ENCODE assay signal across 18 cellular contexts in genomic region chr19:45705115-45705514, GRCh38. TPM values are rescaled to one million over a fixed set of nuclear protein-coding genes. Genes with fewer than 3 reads are reported as not detected.
A peak's percentile ranks its signal among the peaks of the same experiment; 100 is the strongest.
DNase-seq lines count a peak whose midpoint lies in the region; ATAC-seq and TF ChIP-seq lines count a peak whose summit lies in the region.
"Had no signal": no experiment of that assay in that cellular context is flagged by ENCODE, and none has a peak within 500 bp of the region (broad histone marks: within the 10 kb centered on the region; RNA-seq: fewer than 3 reads in every experiment).

No MANE protein-coding gene starts in this region.

- H3K27me3 Mint-ChIP-seq in stimulated activated naive CD8-positive, alpha-beta T cell treated with anti-CD3 and anti-CD28 coated beads, Interleukin-15, Interleukin-2, amounts not matched to agents 100 ng/mL and 50 ng/mL, for 24 hours = no peaks in the 10 kb centered on the region
- H3K27me3 Mint-ChIP-seq in stimulated activated naive CD8-positive, alpha-beta T cell treated with anti-CD3 and anti-CD28 coated beads, Interleukin-15, amount 100 ng/mL, for 72 hours = no peaks in the 10 kb centered on the region
- no peaks in the 10 kb centered on the region for H3K27me3 Mint-ChIP-seq in WTC11 (ENCODE audit: low read depth)
- H3K27me3 Mint-ChIP-seq: CD4-positive, alpha-beta memory T cell had no signal

- ATAC-seq in stimulated activated naive CD8-positive, alpha-beta T cell treated with anti-CD3 and anti-CD28 coated beads, Interleukin-15, amount 100 ng/mL, for 72 hours = no peak
- 0 out of 2 replicates have a peak, but pooled peaks have one; percentile 13 for ATAC-seq in WTC11
- no peak for ATAC-seq in omental fat pad (ENCODE audit: low FRiP score)
- ATAC-seq in sciatic nerve = no peak

- POLR2A ChIA-PET in WTC11 (lab: Charles Lee) = interaction anchor here (0.6 to 2.0 kb wide), 4 partner anchors 12 to 141 kb away, joined by 3 to 4 read pairs (median 4); partner anchors contain the start of gene SNRPD2

- no peak overlapping the region for H3K4me3 Mint-ChIP-seq in stimulated activated naive CD8-positive, alpha-beta T cell treated with anti-CD3 and anti-CD28 coated beads, Interleukin-15, Interleukin-2, amounts not matched to agents 100 ng/mL and 50 ng/mL, for 24 hours
- H3K4me3 Mint-ChIP-seq in stimulated activated naive CD8-positive, alpha-beta T cell treated with anti-CD3 and anti-CD28 coated beads, Interleukin-15, amount 100 ng/mL, for 72 hours = no peak overlapping the region
- H3K4me3 Mint-ChIP-seq in WTC11 = no peak overlapping the region
- H3K4me3 Mint-ChIP-seq: CD4-positive, alpha-beta memory T cell had no signal

- intact Hi-C loops in sciatic nerve (cut with DNase I) = no loop called here

- no peak for DNase-seq in stimulated activated naive CD8-positive, alpha-beta T cell treated with anti-CD3 and anti-CD28 coated beads, Interleukin-15, amount 100 ng/mL, for 72 hours
- peak; percentile 38 for DNase-seq in NAMALWA (ENCODE audit: low spot score)
- DNase-seq in WTC11 (ENCODE audit: low spot score) = no peak
- DNase-seq in NCI-H82 (lab: John Stamatoyannopoulos, UW) = no peak
- no peak for DNase-seq in omental fat pad (ENCODE audit: low spot score)
- no peak for DNase-seq in NCI-H526 treated with DMSO at 0.1 percent for 48 hours (lab: John Stamatoyannopoulos, UW)
- no peak for DNase-seq in sciatic nerve (ENCODE audit: low spot score)
- DNase-seq: Calu3; CD4-positive, alpha-beta memory T cell; DMS53; NCI-H1417 treated with DMSO at 0.1 percent for 48 hours; NCI-H187 treated with DMSO at 0.1 percent for 48 hours; NCI-H2227 treated with DMSO at 0.1 percent for 48 hours; NCI-H510A treated with DMSO at 0.1 percent for 48 hours; SHP77 treated with DMSO at 0.1 percent for 48 hours; T-helper 1 cell had no signal

- peaks cover 3% of the 10 kb centered on the region for H3K4me1 Mint-ChIP-seq in stimulated activated naive CD8-positive, alpha-beta T cell treated with anti-CD3 and anti-CD28 coated beads, Interleukin-15, Interleukin-2, amounts not matched to agents 100 ng/mL and 50 ng/mL, for 24 hours (ENCODE audit: low read depth)
- no peaks in the 10 kb centered on the region for H3K4me1 Mint-ChIP-seq in stimulated activated naive CD8-positive, alpha-beta T cell treated with anti-CD3 and anti-CD28 coated beads, Interleukin-15, amount 100 ng/mL, for 72 hours
- H3K4me1 Mint-ChIP-seq in WTC11 = no peaks in the 10 kb centered on the region

- CTCF ChIA-PET in WTC11 (lab: Charles Lee) = interaction anchor here (2.7 kb wide), 1 partner anchor 12 kb away, joined by 11 read pairs; the partner anchor contains the start of gene QPCTL

- TF ChIP-seq CTCF in WTC11 (IDR thresholded peaks at IDR 0.05) (no peak), omental fat pad (IDR thresholded peaks at IDR 0.05) (no peak)

- peak overlapping the region; percentile 11 for H3K27ac Mint-ChIP-seq in stimulated activated naive CD8-positive, alpha-beta T cell treated with anti-CD3 and anti-CD28 coated beads, Interleukin-15, Interleukin-2, amounts not matched to agents 100 ng/mL and 50 ng/mL, for 24 hours
- no peak overlapping the region for H3K27ac Mint-ChIP-seq in stimulated activated naive CD8-positive, alpha-beta T cell treated with anti-CD3 and anti-CD28 coated beads, Interleukin-15, amount 100 ng/mL, for 72 hours
- H3K27ac Mint-ChIP-seq in WTC11 = no peak overlapping the region; the same call in 1 of the 2 replicates

- H3K36me3 Mint-ChIP-seq in stimulated activated naive CD8-positive, alpha-beta T cell treated with anti-CD3 and anti-CD28 coated beads, Interleukin-15, Interleukin-2, amounts not matched to agents 100 ng/mL and 50 ng/mL, for 24 hours (ENCODE audit: low read depth) = peaks cover 30% of the 10 kb centered on the region
- peaks cover 28% of the 10 kb centered on the region for H3K36me3 Mint-ChIP-seq in WTC11

- no peaks in the 10 kb centered on the region for H3K9me3 Mint-ChIP-seq in stimulated activated naive CD8-positive, alpha-beta T cell treated with anti-CD3 and anti-CD28 coated beads, Interleukin-15, Interleukin-2, amounts not matched to agents 100 ng/mL and 50 ng/mL, for 24 hours
- H3K9me3 Mint-ChIP-seq in stimulated activated naive CD8-positive, alpha-beta T cell treated with anti-CD3 and anti-CD28 coated beads, Interleukin-15, amount 100 ng/mL, for 72 hours = no peaks in the 10 kb centered on the region
- H3K9me3 Mint-ChIP-seq in WTC11 = 0 out of 2 replicates have a peak, but pooled peaks cover 3% of the 10 kb centered on the region
- H3K9me3 Mint-ChIP-seq: CD4-positive, alpha-beta memory T cell had no signal

TF ChIP-seq in WTC11, 78 proteins besides CTCF, POLR2A, EP300 and RAD21 (continues in another document):
- TF ChIP-seq ZNF425 (CRISPR knock-in tag; conservative IDR thresholded peaks at IDR 0.05) (no peak), ATF3 (CRISPR knock-in tag; conservative IDR thresholded peaks at IDR 0.05) (no peak), ARID4B (CRISPR knock-in tag; IDR thresholded peaks at IDR 0.05; ENCODE audit: borderline replicate concordance) (no peak), ATF6 (CRISPR knock-in tag; IDR thresholded peaks at IDR 0.05) (no peak)

RNA-seq across cellular contexts. Expression of gene QPCTL, which starts 12.6 kb away (rescaled TPM):
- total RNA-seq in WTC11 (2021) (23.8 to 33.3 TPM (median 27.5 TPM) in 3 replicates), omental fat pad (1 to 10 TPM; 2.7 to 5.8 (median 5.2) TPM), sciatic nerve (10.9 TPM)

RNA-seq across cellular contexts. Expression of gene SNRPD2, which starts 13.4 kb away (rescaled TPM):
- total RNA-seq in WTC11 (2021) (739 to 792 TPM (median 784 TPM) in 3 replicates), omental fat pad (100 to 1,000 TPM; 104 to 194 (median 148) TPM), sciatic nerve (209 TPM)

RNA-seq across cellular contexts. Expression of gene FBXO46, which starts 25.6 kb away (rescaled TPM):
- total RNA-seq in WTC11 (2021) = 40.1 to 46.3 TPM (median 43.3 TPM) in 3 replicates
- 1 to 10 TPM; 5.8 to 7.6 (median 6.7) TPM for total RNA-seq in omental fat pad
- 23.6 TPM for total RNA-seq in sciatic nerve

RNA-seq across cellular contexts. Expression of gene MEIOSIN, which starts 28.1 kb away (rescaled TPM):
- total RNA-seq in WTC11 (2021) (0.11 to 0.23 TPM in 2 of 3 replicates, not detected in the other), omental fat pad (not detected), sciatic nerve (not detected)
- total RNA-seq: A673; Calu3; CD4-positive, alpha-beta memory T cell had no signal

RNA-seq across cellular contexts. Expression of gene GIPR, which starts 37.1 kb away (rescaled TPM):
- total RNA-seq in WTC11 (2021) (1.6 to 1.8 TPM (median 1.7 TPM) in 3 replicates), omental fat pad (1 to 10 TPM; 1.1 to 8.7 (median 2.5) TPM), sciatic nerve (5.0 TPM)
